Comparison of ENCODE assay signal across 13 cellular contexts in genomic region chr7:99410635-99411034, GRCh38. TPM values are rescaled to one million over a fixed set of nuclear protein-coding genes. Genes with fewer than 3 reads are reported as not detected.
A peak's percentile ranks its signal among the peaks of the same experiment; 100 is the strongest.
DNase-seq lines count a peak whose midpoint lies in the region; ATAC-seq, FAIRE-seq and TF ChIP-seq lines count a peak whose summit lies in the region.
"Had no signal": no experiment of that assay in that cellular context is flagged by ENCODE, and none has a peak within 500 bp of the region (broad histone marks: within the 10 kb centered on the region; RNA-seq: fewer than 3 reads in every experiment).

No MANE protein-coding gene starts in this region.

- H3K4me1 Mint-ChIP-seq in astrocyte (ENCODE audit: low read depth, unreplicated experiment): peaks cover 18% of the 10 kb centered on the region

- TF ChIP-seq EP300 in SK-N-SH (IDR thresholded peaks at IDR 0.05; ENCODE audit: borderline replicate concordance in 1 of 2, low read depth in 1 of 2, low read length in 1 of 2) (no peak), neural cell (conservative IDR thresholded peaks at IDR 0.05; ENCODE audit: poor library complexity, severe bottlenecking) (no peak)

- TF ChIP-seq RAD21 in SK-N-SH (IDR thresholded peaks at IDR 0.05; ENCODE audit: low read length): no peak
- no peak for TF ChIP-seq RAD21 in neural cell (conservative IDR thresholded peaks at IDR 0.05)

- CTCF ChIA-PET in SK-N-SH (lab: Yijun Ruan, JAX): no interaction called here

- H3K9me3 ChIP-seq in SK-N-SH (no peaks in the 10 kb centered on the region), Loucy (ENCODE audit: insufficient read depth, low read depth, low read length) (no peaks in the 10 kb centered on the region), astrocyte (ENCODE audit: insufficient read depth, low read depth, low read length) (no peaks in the 10 kb centered on the region), neural cell (ENCODE audit: low read length) (no peaks in the 10 kb centered on the region)
- H3K9me3 ChIP-seq: adrenal gland, left ventricle myocardium inferior, MG63 had no signal

- H3K9me2 ChIP-seq in SK-N-SH (no peaks in the 10 kb centered on the region), Loucy (replicated peaks; ENCODE audit: low read depth, low read length) (no peaks in the 10 kb centered on the region), neural cell (ENCODE audit: insufficient read depth, low read length) (no peaks in the 10 kb centered on the region)

- H3K4me3 ChIP-seq in SK-N-SH (ENCODE audit: low read depth in 2 of 2, low read length in 1 of 2): peak overlapping the region in 1 of 2 experiments; percentile 97; a peak in 1 of 4 replicates
- H3K4me3 ChIP-seq in Loucy (ENCODE audit: low read length, poor library complexity, severe bottlenecking): peak overlapping the region; percentile 79
- H3K4me3 ChIP-seq in astrocyte (ENCODE audit: insufficient read depth, low read depth, low read length): no peak overlapping the region
- peak overlapping the region; percentile 93 for H3K4me3 ChIP-seq in neural cell (ENCODE audit: low read length)
- no peak overlapping the region for H3K4me3 ChIP-seq in brain microvascular endothelial cell (ENCODE audit: low read depth, low read length)

- H4K20me1 ChIP-seq in SK-N-SH (ENCODE audit: insufficient read depth) (peaks cover 32% of the 10 kb centered on the region), Loucy (ENCODE audit: insufficient read depth, low read length, poor library complexity, severe bottlenecking) (peaks cover 32% of the 10 kb centered on the region), astrocyte (ENCODE audit: insufficient read depth, low read length) (peaks cover 63% of the 10 kb centered on the region), neural cell (ENCODE audit: insufficient read depth) (no peaks in the 10 kb centered on the region)

- H3K36me3 Mint-ChIP-seq in astrocyte (ENCODE audit: low read depth, unreplicated experiment): peaks cover 10% of the 10 kb centered on the region

- H3K27ac ChIP-seq in SK-N-SH (ENCODE audit: low read depth in 2 of 2, low read length in 1 of 2) (peak overlapping the region in 1 of 2 experiments; percentile 99; a peak in 1 of 4 replicates), astrocyte (ENCODE audit: low read depth, low read length) (no peak overlapping the region), neural cell (ENCODE audit: low read length) (no peak overlapping the region), brain microvascular endothelial cell (no peak overlapping the region)
- H3K27ac ChIP-seq: left ventricle myocardium inferior had no signal

- H3K27me3 Mint-ChIP-seq in astrocyte (ENCODE audit: low read depth, unreplicated experiment): no peaks in the 10 kb centered on the region

- H3F3A ChIP-seq in SK-N-SH (replicated peaks; ENCODE audit: insufficient read depth): peaks cover 27% of the 10 kb centered on the region
- H3F3A ChIP-seq in Loucy (ENCODE audit: low read depth): no peaks in the 10 kb centered on the region
- H3F3A ChIP-seq in neural cell (ENCODE audit: insufficient read depth, low read length, poor library complexity, severe bottlenecking): peaks cover 3% of the 10 kb centered on the region

- intact Hi-C loops in posterior vena cava (cut with DNase I): no loop called here

- H3K9me3 Mint-ChIP-seq in astrocyte (ENCODE audit: unreplicated experiment): no peaks in the 10 kb centered on the region

- H3K9ac ChIP-seq in SK-N-SH: no peak overlapping the region
- peak overlapping the region; percentile 83 for H3K9ac ChIP-seq in Loucy (ENCODE audit: low read depth, low read length, poor library complexity, severe bottlenecking)
- H3K9ac ChIP-seq in astrocyte (ENCODE audit: low read length): no peak overlapping the region
- H3K9ac ChIP-seq in neural cell (ENCODE audit: low read length): no peak overlapping the region

- no peak for FAIRE-seq in astrocyte (lab: Jason Lieb, UNC)

- DNase-seq in SK-N-SH (no peak), astrocyte (ENCODE audit: low read depth) (no peak), putamen (ENCODE audit: low spot score) (no peak), posterior vena cava (ENCODE audit: low spot score) (no peak), brain microvascular endothelial cell (no peak)
- DNase-seq: 8988T; adrenal gland; left ventricle myocardium inferior; MG63; stimulated activated CD4-positive, alpha-beta T cell treated with anti-CD3 and anti-CD28 coated beads, Interleukin-2, amount 100 ng/mL, for 48 hours had no signal

- POLR2A ChIA-PET in SK-N-SH (lab: Yijun Ruan, JAX): no interaction called here

- TF ChIP-seq CTCF in SK-N-SH (IDR thresholded peaks at IDR 0.05): no peak
- no peak for TF ChIP-seq CTCF in Loucy (conservative IDR thresholded peaks at IDR 0.05; ENCODE audit: low read length)
- no peak for TF ChIP-seq CTCF in astrocyte (IDR thresholded peaks at IDR 0.05; ENCODE audit: insufficient read depth, low read depth, low read length)
- no peak for TF ChIP-seq CTCF in neural cell (IDR thresholded peaks at IDR 0.05; ENCODE audit: poor library complexity, severe bottlenecking)
- TF ChIP-seq CTCF in brain microvascular endothelial cell (IDR thresholded peaks at IDR 0.05; ENCODE audit: low read depth, low read length, missing control alignments): no peak

- H3K27me3 ChIP-seq in SK-N-SH (ENCODE audit: insufficient read depth) (no peaks in the 10 kb centered on the region), Loucy (ENCODE audit: insufficient read depth, low read length, poor library complexity, severe bottlenecking) (no peaks in the 10 kb centered on the region), astrocyte (ENCODE audit: insufficient read depth, low read length) (no peaks in the 10 kb centered on the region), neural cell (ENCODE audit: insufficient read depth, low read depth, low read length) (no peaks in the 10 kb centered on the region), brain microvascular endothelial cell (replicated peaks) (no peaks in the 10 kb centered on the region)
- H3K27me3 ChIP-seq: adrenal gland, MG63 had no signal

- in situ Hi-C loops in brain microvascular endothelial cell (cut with HindIII; ENCODE audit: low pct_ligation_motif_present, low sequenced_read_pairs): no loop called here

- H3K4me1 ChIP-seq in SK-N-SH (ENCODE audit: control insufficient read depth in 1 of 2, insufficient read depth in 2 of 2, low read depth in 1 of 2, low read length in 1 of 2) (peaks cover 15 to 19% of the 10 kb centered on the region in 2 experiments; a peak in 3 of 4 replicates), Loucy (ENCODE audit: insufficient read depth, low read length, poor library complexity, severe bottlenecking) (peaks cover 29% of the 10 kb centered on the region), astrocyte (ENCODE audit: insufficient read depth, low read length) (peaks cover 7% of the 10 kb centered on the region)

- WGBS in SK-N-SH (ENCODE audit: low lambda C conversion rate): 76% methylated on average over 2 of the region's 2 CpGs

- H3K4me3 Mint-ChIP-seq in astrocyte (ENCODE audit: unreplicated experiment): peak overlapping the region; percentile 97

- peaks cover 95% of the 10 kb centered on the region for H3K79me2 ChIP-seq in SK-N-SH (ENCODE audit: insufficient read depth)
- H3K79me2 ChIP-seq in Loucy (ENCODE audit: insufficient read depth, low read length): peaks cover 53% of the 10 kb centered on the region
- H3K79me2 ChIP-seq in astrocyte (ENCODE audit: insufficient read depth, low read length): peaks cover 74% of the 10 kb centered on the region
- H3K79me2 ChIP-seq in neural cell (replicated peaks; ENCODE audit: insufficient read depth, low read length): peaks cover 54% of the 10 kb centered on the region

- H3K4me2 ChIP-seq in SK-N-SH (peak overlapping the region; percentile 91; the same call in 1 of the 2 replicates), Loucy (ENCODE audit: low read depth, low read length, poor library complexity, severe bottlenecking) (peak overlapping the region; percentile 86), astrocyte (ENCODE audit: low read length) (peak overlapping the region; percentile 87), neural cell (ENCODE audit: low read length) (no peak overlapping the region)

- H3K27ac Mint-ChIP-seq in astrocyte (ENCODE audit: unreplicated experiment): peak overlapping the region; percentile 80

- H2AFZ ChIP-seq in SK-N-SH (ENCODE audit: low read depth): no peak overlapping the region
- H2AFZ ChIP-seq in Loucy (ENCODE audit: low read length): no peak overlapping the region
- no peak overlapping the region for H2AFZ ChIP-seq in astrocyte (ENCODE audit: low read depth, low read length)
- no peak overlapping the region for H2AFZ ChIP-seq in neural cell (ENCODE audit: low read depth, low read length)

- peaks cover 36 to 53% of the 10 kb centered on the region in 2 experiments for H3K36me3 ChIP-seq in SK-N-SH (replicated peaks in 1 of 2; ENCODE audit: control insufficient read depth in 1 of 2, insufficient read depth in 2 of 2, low read length in 1 of 2)
- peaks cover 21% of the 10 kb centered on the region; the same call in 1 of the 2 replicates for H3K36me3 ChIP-seq in Loucy (ENCODE audit: insufficient read depth, low read length)
- peaks cover 29% of the 10 kb centered on the region for H3K36me3 ChIP-seq in astrocyte (ENCODE audit: insufficient read depth, low read length)
- no peaks in the 10 kb centered on the region for H3K36me3 ChIP-seq in neural cell (ENCODE audit: insufficient read depth, low read length)
- H3K36me3 ChIP-seq in brain microvascular endothelial cell (replicated peaks): peaks cover 41% of the 10 kb centered on the region

- ATAC-seq in SK-N-SH treated with all-trans-retinoic acid at 6 μM for 48 hours: no peak

RNA-seq across cellular contexts. Expression of gene BUD31, which starts 1.9 kb away (rescaled TPM):
- polyA plus RNA-seq in SK-N-SH (2012; rRNA removed) (124 and 162 TPM in 2 replicates), neural cell (200 and 251 TPM in 2 replicates)
- 146 and 187 TPM in 2 replicates for polyA plus RNA-seq in SK-N-SH (2012; cell fraction: cytosol; rRNA removed)
- 85.4 and 105 TPM in 2 replicates for polyA plus RNA-seq in SK-N-SH (2012; cell fraction: nucleus; rRNA removed)
- total RNA-seq in astrocyte (167 and 176 TPM in 2 replicates), posterior vena cava (10 to 100 TPM; 48.2 to 57.1 TPM)
- 82.7 and 84.0 TPM in 2 replicates for polyA minus RNA-seq in neural cell

RNA-seq across cellular contexts. Expression of gene PDAP1, which starts 2.2 kb away (rescaled TPM):
- polyA plus RNA-seq in SK-N-SH (2012; rRNA removed): 296 and 389 TPM in 2 replicates
- polyA plus RNA-seq in SK-N-SH (2012; cell fraction: cytosol; rRNA removed): 589 and 668 TPM in 2 replicates
- 105 and 146 TPM in 2 replicates for polyA plus RNA-seq in SK-N-SH (2012; cell fraction: nucleus; rRNA removed)
- 106 and 111 TPM in 2 replicates for total RNA-seq in astrocyte
- 185 and 212 TPM in 2 replicates for polyA plus RNA-seq in neural cell
- polyA minus RNA-seq in neural cell: 54.8 and 60.3 TPM in 2 replicates
- 10 to 100 TPM; 84.1 to 95.6 TPM for total RNA-seq in posterior vena cava

RNA-seq across cellular contexts. Expression of gene PTCD1, which starts 28.0 kb away (rescaled TPM):
- polyA plus RNA-seq in SK-N-SH (2012; rRNA removed) (7.4 and 8.2 TPM in 2 replicates), neural cell (4.0 and 5.7 TPM in 2 replicates)
- 2.7 and 3.3 TPM in 2 replicates for polyA plus RNA-seq in SK-N-SH (2012; cell fraction: cytosol; rRNA removed)
- 16.1 and 16.8 TPM in 2 replicates for polyA plus RNA-seq in SK-N-SH (2012; cell fraction: nucleus; rRNA removed)
- total RNA-seq in astrocyte (5.8 and 7.4 TPM in 2 replicates), posterior vena cava (1 to 10 TPM; 3.1 to 5.6 TPM)
- polyA minus RNA-seq in neural cell: 9.6 and 9.7 TPM in 2 replicates

RNA-seq across cellular contexts. Expression of gene CPSF4, which starts 28.1 kb away (rescaled TPM):
- polyA plus RNA-seq in SK-N-SH (2012; rRNA removed): 101 and 107 TPM in 2 replicates
- polyA plus RNA-seq in SK-N-SH (2012; cell fraction: cytosol; rRNA removed): 41.3 and 58.6 TPM in 2 replicates
- 300 and 397 TPM in 2 replicates for polyA plus RNA-seq in SK-N-SH (2012; cell fraction: nucleus; rRNA removed)
- 42.8 and 46.8 TPM in 2 replicates for total RNA-seq in astrocyte
- 209 and 238 TPM in 2 replicates for polyA plus RNA-seq in neural cell
- 55.6 and 57.5 TPM in 2 replicates for polyA minus RNA-seq in neural cell
- total RNA-seq in posterior vena cava: 10 to 100 TPM; 22.9 to 25.7 TPM

RNA-seq across cellular contexts. Expression of gene ARPC1B, which starts 36.1 kb away (rescaled TPM):
- 549 and 836 TPM in 2 replicates for polyA plus RNA-seq in SK-N-SH (2012; rRNA removed)
- polyA plus RNA-seq in SK-N-SH (2012; cell fraction: cytosol; rRNA removed): 499 and 604 TPM in 2 replicates
- polyA plus RNA-seq in SK-N-SH (2012; cell fraction: nucleus; rRNA removed): 368 and 467 TPM in 2 replicates
- 170 and 175 TPM in 2 replicates for total RNA-seq in astrocyte
- 1.7 and 3.6 TPM in 2 replicates for polyA plus RNA-seq in neural cell
- 1.6 and 2.7 TPM in 2 replicates for polyA minus RNA-seq in neural cell
- total RNA-seq in posterior vena cava: 100 to 1,000 TPM; 102 to 144 TPM

Comparison
In these comparisons a context has a peak if more than half of its experiments do, and no peak if none do; other contexts are left out.
1. H3K4me3 ChIP-seq: peak in Loucy (single experiment) and neural cell (single experiment); none in astrocyte (single experiment) and brain microvascular endothelial cell (single experiment).